ENCODE assay signal across 8 cellular contexts in the genomic region with DNA sequence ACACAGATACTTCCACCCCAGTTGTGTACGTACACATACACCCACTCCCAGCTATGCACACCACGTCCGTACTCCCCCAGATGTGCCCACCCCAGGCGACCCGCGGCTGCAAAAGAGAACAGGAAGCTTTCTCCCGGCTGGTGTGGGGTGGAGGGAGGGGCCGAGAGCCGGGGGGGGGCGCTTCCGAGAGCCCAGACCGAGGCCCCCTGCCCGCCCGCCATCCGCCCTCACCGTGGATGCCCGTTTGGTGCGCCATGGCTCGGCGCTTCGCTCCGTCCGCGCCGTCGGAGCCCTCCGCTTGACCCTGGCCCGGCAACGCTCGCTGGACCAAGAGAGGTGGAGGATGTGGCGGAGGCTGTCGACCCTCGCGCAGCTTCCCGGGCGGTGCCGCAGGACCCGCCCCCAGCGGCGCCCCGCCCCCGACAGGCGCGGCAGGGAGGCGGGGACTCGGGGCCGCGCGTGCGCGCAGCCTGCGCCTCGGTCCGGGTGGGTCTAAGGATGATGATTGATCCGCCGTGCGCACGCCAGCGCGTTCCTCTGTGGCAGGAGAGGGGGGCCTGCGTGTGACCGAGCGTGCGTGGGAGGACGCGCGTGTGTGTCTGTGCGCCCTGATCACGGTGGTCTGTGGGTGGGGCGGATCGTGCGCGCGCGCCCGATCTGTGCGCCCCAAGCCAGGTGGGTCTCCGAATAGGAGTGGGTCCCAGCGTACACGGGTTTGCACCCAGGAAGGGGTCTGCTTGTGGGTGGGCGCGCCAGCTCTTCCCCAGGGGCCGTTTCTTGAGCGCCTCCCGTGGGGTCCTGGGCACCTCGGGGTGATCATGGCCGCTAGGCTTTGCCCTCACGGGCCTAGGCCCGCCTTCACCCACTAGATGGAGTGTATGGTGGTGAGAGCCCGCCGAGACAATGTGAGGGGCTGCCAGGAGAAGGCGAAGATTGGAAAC. TPM values are rescaled to one million over a fixed set of nuclear protein-coding genes. Genes with fewer than 3 reads are reported as not detected.
DNase-seq lines count a peak whose midpoint lies in the region; ATAC-seq and TF ChIP-seq lines count a peak whose summit lies in the region.

A gene (minus strand): TSS at position 398 of the 941 bp plus-strand sequence. CDS start 142 bp downstream, at position 256.

- TF ChIP-seq CTCF in A673 (conservative IDR thresholded peaks at IDR 0.05; ENCODE audit: low read depth, low read length), result no peak
- peak in 48 of 56 donors; percentile 13 to 55 (median 40) for TF ChIP-seq CTCF in dorsolateral prefrontal cortex (IDR thresholded peaks at IDR 0.05 in 54 of 56, conservative IDR thresholded peaks at IDR 0.05 in 2 of 56; ENCODE audit: low read depth in 1 of 56, partially characterized antibody in 56 of 56)
- no peak for TF ChIP-seq CTCF in lower leg skin (IDR thresholded peaks at IDR 0.05)

- POLR2A ChIA-PET in A673 (lab: Charles Lee; ENCODE audit: low non-redundant PET), result interaction anchor here (0.6 kb wide), 1 partner anchor 10 kb away, joined by 3 read pairs; no protein-coding TSS in a partner anchor

- BruUV-seq in A673 (replicated peaks; lab: Mats Ljungman, UMichigan), result TSS peak; percentile 91

- DNase-seq in A673 (ENCODE audit: low spot score), result peak; percentile 71
- DNase-seq in NCI-H510A (lab: John Stamatoyannopoulos, UW), result peak; percentile 25
- DNase-seq in activated CD4-positive, alpha-beta T cell treated with anti-CD3 and anti-CD28 coated beads, Interleukin-2, amount 50 U/mL, for 48 hours, result peak; percentile 82 to 86
- DNase-seq in dorsolateral prefrontal cortex, result peak; percentile 62 to 92 (median 82)
- peak; percentile 60 to 93 for DNase-seq in lower leg skin (ENCODE audit: low spot score in 2 of 2)
- peak; percentile 87 to 94 for DNase-seq in stimulated activated CD4-positive, alpha-beta T cell treated with anti-CD3 and anti-CD28 coated beads, Interleukin-4, amount 100 ng/mL, for 4 hours

- ATAC-seq in GM18519 (IDR thresholded peaks at IDR 0.05; ENCODE audit: low FRiP score, unreplicated experiment), result peak; percentile 58
- ATAC-seq in HG03039 (IDR thresholded peaks at IDR 0.05; ENCODE audit: unreplicated experiment), result peak; percentile 62

- no peaks in the 10 kb centered on the region for H3K9me3 ChIP-seq in A673 (ENCODE audit: low read depth, low read length, poor library complexity, severe bottlenecking)

- H3K4me1 ChIP-seq in A673 (ENCODE audit: insufficient read depth, low read length, poor library complexity, severe bottlenecking), result peaks cover 12% of the 10 kb centered on the region

- intact Hi-C loops in A673 (cut with micrococcal nuclease; ENCODE audit: unreplicated experiment) (no loop called here), dorsolateral prefrontal cortex (cut with DNase I) (loop anchor here (2.0 to 5.0 kb wide), 2 partner anchors 38 to 40 kb away; a partner anchor contains a TSS), lower leg skin (cut with DNase I; ENCODE audit: low total_unique reads) (loop anchor here (10.0 kb wide), 1 partner anchor 46 kb away; a partner anchor contains a TSS)

- no peaks in the 10 kb centered on the region for H3K27me3 ChIP-seq in A673 (replicated peaks; ENCODE audit: insufficient read depth, low read depth, low read length, poor library complexity)
- no peaks in the 10 kb centered on the region for H3K27me3 ChIP-seq in dorsolateral prefrontal cortex

- peak within 1 kb of the TSS; percentile 75 for H3K27ac ChIP-seq in A673 (ENCODE audit: low read depth, low read length, poor library complexity, severe bottlenecking)
- H3K27ac ChIP-seq in dorsolateral prefrontal cortex, result peak within 1 kb of the TSS; percentile 65 to 97 (median 91)

- no peaks in the 10 kb centered on the region for H3K36me3 ChIP-seq in A673 (ENCODE audit: insufficient read depth, low read length, poor library complexity, severe bottlenecking)

- TF ChIP-seq POLR2A in lower leg skin (IDR thresholded peaks at IDR 0.05), result no peak

- H3K4me3 ChIP-seq in A673 (ENCODE audit: low read depth, low read length, poor library complexity, severe bottlenecking) (peak within 1 kb of the TSS; percentile 75), dorsolateral prefrontal cortex (peak within 1 kb of the TSS; percentile 75 to 99 (median 94)), lower leg skin (ENCODE audit: low read depth, poor library complexity, severe bottlenecking) (peak within 1 kb of the TSS; percentile 73)

- WGBS in lower leg skin, 2 donors, result 0 to 1% methylated on average over 18 to 88 of the region's 92 CpGs

- CTCF ChIA-PET in A673 (lab: Charles Lee), result interaction anchor here (0.6 to 1.0 kb wide), 3 partner anchors 19 to 161 kb away, joined by 4 to 9 read pairs (median 5); no protein-coding TSS in a partner anchor

RNA-seq across cellular contexts. Expression of the gene that starts here (rescaled TPM):
- 18.3 and 21.0 TPM in 2 replicates for total RNA-seq in A673 (2021)
- 10 to 100 TPM; 20.8 to 63.7 (median 47.3) TPM for total RNA-seq in dorsolateral prefrontal cortex
- total RNA-seq in lower leg skin, result 10 to 100 TPM; 39.3 to 60.2 (median 52.0) TPM

Comparison
In these comparisons a context has a peak if more than half of its experiments do, and no peak if none do; other contexts are left out.
1. Peak in every context shown above with its lines: DNase-seq, ATAC-seq, H3K4me3 ChIP-seq and H3K27ac ChIP-seq.
2. DNase-seq: peak in every context shown above with its lines; median percentile 90 in stimulated activated CD4-positive, alpha-beta T cell treated with anti-CD3 and anti-CD28 coated beads, Interleukin-4, amount 100 ng/mL, for 4 hours; 84 in activated CD4-positive, alpha-beta T cell treated with anti-CD3 and anti-CD28 coated beads, Interleukin-2, amount 50 U/mL, for 48 hours; 82 in dorsolateral prefrontal cortex; 76 in lower leg skin; 71 in A673; 25 in NCI-H510A.
3. CTCF ChIP-seq: peak in dorsolateral prefrontal cortex (48 of 56); none in A673 (single experiment) and lower leg skin (0 of 3).